In the genomic region with DNA sequence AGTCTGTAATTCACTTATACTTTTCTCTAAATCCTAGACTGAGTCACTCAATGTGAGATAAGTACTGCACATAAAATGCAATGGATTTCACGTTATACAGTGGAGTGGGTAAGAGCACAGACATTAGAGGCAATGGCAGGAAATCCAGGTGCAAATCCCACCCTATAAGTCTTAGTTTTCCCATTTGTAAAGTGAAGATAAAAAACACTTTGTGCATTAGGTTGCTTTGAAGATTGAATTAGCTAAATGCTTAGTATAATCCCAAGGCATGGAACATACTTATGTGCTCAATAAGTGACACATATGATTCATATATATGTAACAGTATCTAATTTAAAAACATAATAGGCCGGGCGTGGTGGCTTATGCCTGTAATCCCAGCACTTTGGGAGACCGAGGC, we compare ENCODE assay signal across 9 cellular contexts. TPM values are rescaled to one million over a fixed set of nuclear protein-coding genes. Genes with fewer than 3 reads are reported as not detected.
"Had no signal": no experiment of that assay in that cellular context is flagged by ENCODE, and none has a peak within 500 bp of the region (broad histone marks: within the 10 kb centered on the region; RNA-seq: fewer than 3 reads in every experiment).

No MANE protein-coding gene starts in this region.

- FAIRE-seq: H1, H54, HTR-8/SVneo had no signal

- DNase-seq: H9, HCEC 1CT, KBM-7 had no signal

- H3K27ac Mint-ChIP-seq: GM23338, H9, IgD-negative memory B cell had no signal

- H3K36me3 Mint-ChIP-seq: IgD-negative memory B cell had no signal

- H3K4me3 ChIP-seq: GM23338 had no signal

- H3K9me3 Mint-ChIP-seq: GM23338, H9, IgD-negative memory B cell had no signal

- H3K4me3 Mint-ChIP-seq: GM23338, H9, IgD-negative memory B cell had no signal

RNA-seq across cellular contexts. Expression of gene ACTG2, which starts 10.5 kb away (rescaled TPM):
- total RNA-seq: HT-29 had no signal
- polyA plus RNA-seq: IgD-negative memory B cell had no signal
